10 cellular contexts compared by ENCODE assay signal in genomic region chr3:132343018-132343612, GRCh38. TPM values are rescaled to one million over a fixed set of nuclear protein-coding genes. Genes with fewer than 3 reads are reported as not detected.
A peak's percentile ranks its signal among the peaks of the same experiment; 100 is the strongest.
DNase-seq lines count a peak whose midpoint lies in the region; ATAC-seq and TF ChIP-seq lines count a peak whose summit lies in the region.
"Had no signal": no experiment of that assay in that cellular context is flagged by ENCODE, and none has a peak within 500 bp of the region (broad histone marks: within the 10 kb centered on the region; RNA-seq: fewer than 3 reads in every experiment).

No MANE protein-coding gene starts in this region.

- peak; percentile 63 for ATAC-seq in HG02981 (IDR thresholded peaks at IDR 0.05; ENCODE audit: unreplicated experiment)
- peak; percentile 76 for ATAC-seq in WTC11
- no peak for ATAC-seq in HG03469 (IDR thresholded peaks at IDR 0.05; ENCODE audit: unreplicated experiment)

- peaks cover 13% of the 10 kb centered on the region for H3K4me1 Mint-ChIP-seq in WTC11

- H3K4me1 ChIP-seq in parathyroid adenoma: no peaks in the 10 kb centered on the region
- H3K4me1 ChIP-seq: BLaER1 had no signal

- no peak overlapping the region for H3K27ac Mint-ChIP-seq in WTC11
- H3K27ac Mint-ChIP-seq: activated naive CD4-positive, alpha-beta T cell treated with anti-CD3 and anti-CD28 coated beads, Interleukin-2, amount 50 U/mL, for 72 hours had no signal

- H3K36me3 Mint-ChIP-seq in WTC11: no peaks in the 10 kb centered on the region
- H3K36me3 Mint-ChIP-seq: activated naive CD4-positive, alpha-beta T cell treated with anti-CD3 and anti-CD28 coated beads, Interleukin-2, amount 50 U/mL, for 72 hours had no signal

- no peak overlapping the region for H3K4me3 Mint-ChIP-seq in WTC11

- peak overlapping the region; percentile 52 for H3K4me2 ChIP-seq in parathyroid adenoma (ENCODE audit: low read length)
- H3K4me2 ChIP-seq: BLaER1 had no signal

- H3K9me3 Mint-ChIP-seq in WTC11: no peaks in the 10 kb centered on the region
- H3K9me3 Mint-ChIP-seq: activated naive CD4-positive, alpha-beta T cell treated with anti-CD3 and anti-CD28 coated beads, Interleukin-2, amount 50 U/mL, for 72 hours had no signal

- DNase-seq in NCI-H1417 (lab: John Stamatoyannopoulos, UW) (peak; percentile 46 to 81 (median 66)), NCI-H1417 treated with DMSO at 0.1 percent for 48 hours (lab: John Stamatoyannopoulos, UW) (no peak), NCI-H2196 treated with DMSO at 0.1 percent for 48 hours (lab: John Stamatoyannopoulos, UW; ENCODE audit: unreplicated experiment) (peak; percentile 61), WTC11 (ENCODE audit: low spot score) (peak; percentile 26), glomerular visceral epithelial cell (ENCODE audit: extremely low spot score) (peak; percentile 40)

- H3K27ac ChIP-seq in parathyroid adenoma: no peak overlapping the region
- H3K27ac ChIP-seq: BLaER1 had no signal

- no peaks in the 10 kb centered on the region for H3K9me3 ChIP-seq in parathyroid adenoma (ENCODE audit: control insufficient read depth, low read length)
- H3K9me3 ChIP-seq: BLaER1 had no signal

- H3K4me3 ChIP-seq in parathyroid adenoma (ENCODE audit: low read depth, low read length): no peak overlapping the region
- H3K4me3 ChIP-seq: BLaER1 had no signal

- H3K79me2 ChIP-seq in parathyroid adenoma: no peaks in the 10 kb centered on the region

- H3K27me3 Mint-ChIP-seq in WTC11 (ENCODE audit: low read depth): no peaks in the 10 kb centered on the region

- no peaks in the 10 kb centered on the region for H3K27me3 ChIP-seq in parathyroid adenoma (ENCODE audit: control insufficient read depth, insufficient read depth, low read length)
- H3K27me3 ChIP-seq: BLaER1 had no signal

- H3K36me3 ChIP-seq in parathyroid adenoma (ENCODE audit: control insufficient read depth, insufficient read depth, low read length): no peaks in the 10 kb centered on the region
- H3K36me3 ChIP-seq: BLaER1 had no signal

- POLR2A ChIA-PET in WTC11 (lab: Charles Lee): interaction anchor here (1.1 kb wide), 1 partner anchor 23 kb away, joined by 3 read pairs; no protein-coding TSS in a partner anchor

- no peak overlapping the region for H3K9ac ChIP-seq in parathyroid adenoma
- H3K9ac ChIP-seq: BLaER1 had no signal

- TF ChIP-seq CTCF in WTC11 (IDR thresholded peaks at IDR 0.05): peak; percentile 60
- peak; percentile 83 for TF ChIP-seq CTCF in parathyroid adenoma (IDR thresholded peaks at IDR 0.05)

- peak overlapping the region; percentile 65 for H2AFZ ChIP-seq in parathyroid adenoma

- CTCF ChIA-PET in WTC11 (lab: Charles Lee): interaction anchor here (0.6 to 4.0 kb wide), 40 partner anchors 8 to 512 kb away, joined by 3 to 147 read pairs (median 6); partner anchors contain the start of genes ACP3, CPNE4 and DNAJC13

TF ChIP-seq in WTC11, 78 proteins besides CTCF, POLR2A, EP300 and RAD21:
- TF ChIP-seq TP53 (CRISPR knock-in tag; IDR thresholded peaks at IDR 0.05): no peak
- no peak for TF ChIP-seq CDX4 (CRISPR knock-in tag; IDR thresholded peaks at IDR 0.05; ENCODE audit: borderline replicate concordance)
- TF ChIP-seq JAZF1 (CRISPR knock-in tag; IDR thresholded peaks at IDR 0.05): no peak
- no peak for TF ChIP-seq IRF2 (CRISPR knock-in tag; IDR thresholded peaks at IDR 0.05; ENCODE audit: borderline replicate concordance, low read depth)
- TF ChIP-seq SOX15 (CRISPR knock-in tag; IDR thresholded peaks at IDR 0.05): no peak
- TF ChIP-seq ZNF263 (CRISPR knock-in tag; IDR thresholded peaks at IDR 0.05; ENCODE audit: low read depth): no peak
- TF ChIP-seq, protein P1, sequence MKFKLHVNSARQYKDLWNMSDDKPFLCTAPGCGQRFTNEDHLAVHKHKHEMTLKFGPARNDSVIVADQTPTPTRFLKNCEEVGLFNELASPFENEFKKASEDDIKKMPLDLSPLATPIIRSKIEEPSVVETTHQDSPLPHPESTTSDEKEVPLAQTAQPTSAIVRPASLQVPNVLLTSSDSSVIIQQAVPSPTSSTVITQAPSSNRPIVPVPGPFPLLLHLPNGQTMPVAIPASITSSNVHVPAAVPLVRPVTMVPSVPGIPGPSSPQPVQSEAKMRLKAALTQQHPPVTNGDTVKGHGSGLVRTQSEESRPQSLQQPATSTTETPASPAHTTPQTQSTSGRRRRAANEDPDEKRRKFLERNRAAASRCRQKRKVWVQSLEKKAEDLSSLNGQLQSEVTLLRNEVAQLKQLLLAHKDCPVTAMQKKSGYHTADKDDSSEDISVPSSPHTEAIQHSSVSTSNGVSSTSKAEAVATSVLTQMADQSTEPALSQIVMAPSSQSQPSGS (CRISPR knock-in tag; IDR thresholded peaks at IDR 0.05; ENCODE audit: borderline replicate concordance, low read depth): no peak
- TF ChIP-seq JUN (CRISPR knock-in tag; IDR thresholded peaks at IDR 0.05): no peak
- TF ChIP-seq FOXJ3 (CRISPR knock-in tag; IDR thresholded peaks at IDR 0.05; ENCODE audit: borderline replicate concordance): no peak
- no peak for TF ChIP-seq GRHL2 (CRISPR knock-in tag; IDR thresholded peaks at IDR 0.05; ENCODE audit: insufficient replicate concordance, severe bottlenecking)
- TF ChIP-seq PRDM15 (CRISPR knock-in tag; IDR thresholded peaks at IDR 0.05): no peak

RNA-seq across cellular contexts. Expression of gene ACP3, which starts 25.9 kb away (rescaled TPM):
- total RNA-seq in WTC11 (2021): 1.6 to 2.5 TPM (median 1.9 TPM) in 3 replicates
- total RNA-seq: activated naive CD4-positive, alpha-beta T cell treated with anti-CD3 and anti-CD28 coated beads, Interleukin-2, amount 50 U/mL, for 72 hours had no signal
